12 cellular contexts compared by ENCODE assay signal in the genomic region with DNA sequence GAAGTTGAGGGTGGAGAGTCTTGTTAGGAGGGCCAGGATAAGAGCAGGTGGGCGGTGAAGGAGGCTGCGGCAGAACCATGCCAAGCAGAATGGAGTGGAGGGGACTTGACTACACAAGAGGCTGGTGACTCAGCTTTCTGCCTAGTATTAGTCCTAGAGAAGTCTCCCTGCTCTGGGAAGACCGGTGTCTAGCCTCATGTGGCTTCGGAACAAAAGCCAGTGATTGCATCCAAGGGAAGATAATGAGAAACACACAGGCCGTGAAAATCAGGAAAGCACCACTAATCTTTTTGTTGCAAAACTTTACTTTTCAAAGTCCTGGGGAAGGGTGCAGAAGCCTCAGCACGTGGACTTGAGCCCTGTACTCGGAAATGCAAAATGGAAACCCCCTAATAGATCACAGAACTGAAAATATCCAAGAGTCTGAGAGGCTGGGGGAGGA. TPM values are rescaled to one million over a fixed set of nuclear protein-coding genes. Genes with fewer than 3 reads are reported as not detected.
A peak's percentile ranks its signal among the peaks of the same experiment; 100 is the strongest.
DNase-seq lines count a peak whose midpoint lies in the region; ATAC-seq and TF ChIP-seq lines count a peak whose summit lies in the region.
"Had no signal": no experiment of that assay in that cellular context is flagged by ENCODE, and none has a peak within 500 bp of the region (broad histone marks: within the 10 kb centered on the region; RNA-seq: fewer than 3 reads in every experiment).

No MANE protein-coding gene starts in this region.

- DNase-seq in SJSA1 (ENCODE audit: low read depth in 1 of 2, low spot score in 2 of 2), result peak; percentile 67 to 68
- no peak for DNase-seq in heart right ventricle
- DNase-seq in smooth muscle cell (lab: John Stamatoyannopoulos, UW; ENCODE audit: unreplicated experiment), result no peak
- no peak for DNase-seq in GM19238 (ENCODE audit: insufficient read length, low spot score)
- DNase-seq: activated effector memory CD4-positive, alpha-beta T cell treated with Interleukin-2 at 50 U/mL for 16 hours; NCI-H1048; stimulated activated naive CD4-positive, alpha-beta T cell treated with Interleukin-2 at 50 U/mL for 16 hours had no signal

- WGBS in heart right ventricle, 2 donors, result 53 to 56% methylated on average over 7 of the region's 7 CpGs
- 5% methylated on average over 7 of the region's 7 CpGs for WGBS in smooth muscle cell (ENCODE audit: low lambda C conversion rate)

- H4K20me1 ChIP-seq in smooth muscle cell (ENCODE audit: low read depth), result peaks cover 5% of the 10 kb centered on the region

- peak overlapping the region; percentile 86 for H3K9ac ChIP-seq in smooth muscle cell (ENCODE audit: low read depth)

- peak overlapping the region; percentile 25 for H3K27ac ChIP-seq in SJSA1
- H3K27ac ChIP-seq in heart right ventricle, result peak overlapping the region in 2 of 10 donors; percentile 11 to 26
- peak overlapping the region; percentile 99 for H3K27ac ChIP-seq in smooth muscle cell (ENCODE audit: low read depth)
- H3K27ac ChIP-seq: ovary had no signal

- intact Hi-C loops in heart right ventricle (cut with DNase I), result no loop called here

- H3K4me3 ChIP-seq in SJSA1 (no peak overlapping the region), heart right ventricle (no peak overlapping the region), smooth muscle cell (no peak overlapping the region)
- H3K4me3 ChIP-seq: ovary had no signal

- no peaks in the 10 kb centered on the region for H3K79me2 ChIP-seq in smooth muscle cell (ENCODE audit: low read depth)

- H3K9me3 ChIP-seq in SJSA1 (replicated peaks), result no peaks in the 10 kb centered on the region
- no peaks in the 10 kb centered on the region for H3K9me3 ChIP-seq in heart right ventricle
- no peaks in the 10 kb centered on the region for H3K9me3 ChIP-seq in smooth muscle cell (replicated peaks; ENCODE audit: low read depth)
- H3K9me3 ChIP-seq: ovary had no signal

- H3F3A ChIP-seq in smooth muscle cell (ENCODE audit: low read depth), result peaks cover 25% of the 10 kb centered on the region

- H3K4me1 ChIP-seq in SJSA1 (replicated peaks) (peaks cover 53% of the 10 kb centered on the region), heart right ventricle (peaks cover 0 to 20% (median 10%) of the 10 kb centered on the region in 9 donors), smooth muscle cell (ENCODE audit: low read depth) (peaks cover 27% of the 10 kb centered on the region)

- TF ChIP-seq CTCF in heart right ventricle (IDR thresholded peaks at IDR 0.05), result no peak
- no peak for TF ChIP-seq CTCF in smooth muscle cell (IDR thresholded peaks at IDR 0.05; ENCODE audit: borderline replicate concordance, insufficient read depth, poor library complexity, severe bottlenecking)

- no peak overlapping the region for H2AFZ ChIP-seq in smooth muscle cell (ENCODE audit: low read depth)

- ATAC-seq in GM18868 (IDR thresholded peaks at IDR 0.05; ENCODE audit: unreplicated experiment) (peak; percentile 71), heart right ventricle (peak in 5 of 8 donors; percentile 49 to 92 (median 59)), HG02970 (IDR thresholded peaks at IDR 0.05; ENCODE audit: low FRiP score, unreplicated experiment) (no peak), HG02571 (IDR thresholded peaks at IDR 0.05; ENCODE audit: unreplicated experiment) (no peak), GM21576 (IDR thresholded peaks at IDR 0.05; ENCODE audit: unreplicated experiment) (no peak)

- H3K27me3 ChIP-seq in SJSA1 (replicated peaks) (no peaks in the 10 kb centered on the region), heart right ventricle (no peaks in the 10 kb centered on the region), smooth muscle cell (ENCODE audit: low read depth) (no peaks in the 10 kb centered on the region)
- H3K27me3 ChIP-seq: ovary had no signal

- peak overlapping the region; percentile 75 for H3K4me2 ChIP-seq in smooth muscle cell

- H3K36me3 ChIP-seq in SJSA1 (peaks cover 15% of the 10 kb centered on the region), heart right ventricle (no peaks in the 10 kb centered on the region), smooth muscle cell (ENCODE audit: low read depth) (no peaks in the 10 kb centered on the region)
- H3K36me3 ChIP-seq: ovary had no signal

RNA-seq across cellular contexts. Expression of a gene that starts 31.3 kb away (rescaled TPM):
- total RNA-seq in SJSA1 (2014; rRNA removed; shearing (Covaris generic)), result 52.7 and 62.8 TPM in 2 replicates
- total RNA-seq in heart right ventricle, result 10 to 100 TPM; 16.1 to 32.0 (median 22.9) TPM
- 1 to 10 TPM; 5.1 to 9.3 TPM for polyA plus RNA-seq in heart right ventricle
- 24.5 and 26.5 TPM in 2 replicates for total RNA-seq in smooth muscle cell
- polyA plus RNA-seq in smooth muscle cell, result 8.1 and 13.3 TPM in 2 replicates

Comparison
In these comparisons a context has a peak if more than half of its experiments do, and no peak if none do; other contexts are left out.
1. ATAC-seq: peak in GM18868 (single experiment) and heart right ventricle (5 of 8); none in HG02970 (single experiment), HG02571 (single experiment) and GM21576 (single experiment).
2. DNase-seq: peak in SJSA1 (2 of 2); none in heart right ventricle (0 of 2), smooth muscle cell (single experiment) and GM19238 (single experiment).